Comparison of ENCODE assay signal across 10 cellular contexts in the genomic region with DNA sequence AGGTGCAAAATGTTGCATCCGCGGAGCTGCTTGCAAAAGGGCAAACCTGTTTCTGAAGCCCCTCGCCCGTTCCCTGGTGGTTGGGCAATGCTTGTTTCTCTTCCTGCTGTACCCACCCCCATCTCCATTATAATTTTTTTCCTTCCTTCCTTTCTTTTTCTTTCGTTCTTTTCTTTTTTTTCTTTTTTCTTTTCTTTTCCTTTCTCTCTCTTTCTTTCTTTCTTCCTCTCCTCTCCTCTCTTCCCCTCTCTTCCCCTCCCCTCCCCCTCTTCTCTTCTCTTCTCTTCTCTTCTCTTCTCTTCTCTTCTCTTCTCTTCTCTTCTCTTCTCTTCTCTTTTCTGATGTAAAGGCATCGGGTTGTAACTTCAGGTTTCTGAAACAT.
DNase-seq lines count a peak whose midpoint lies in the region; ATAC-seq and TF ChIP-seq lines count a peak whose summit lies in the region.
"Had no signal": no experiment of that assay in that cellular context is flagged by ENCODE, and none has a peak within 500 bp of the region (broad histone marks: within the 10 kb centered on the region; RNA-seq: fewer than 3 reads in every experiment).

No MANE protein-coding gene starts in this region.

- H3K56ac ChIP-seq in H9 (ENCODE audit: insufficient read length, low read depth, low read length) = no peak overlapping the region

- peaks cover 4% of the 10 kb centered on the region; the same call in 1 of the 2 replicates for H3K27me3 ChIP-seq in H9 (ENCODE audit: insufficient read depth, low read length)

- peaks cover 8 to 25% of the 10 kb centered on the region in 2 experiments for H3K4me1 Mint-ChIP-seq in H9
- peaks cover 38% of the 10 kb centered on the region for H3K4me1 Mint-ChIP-seq in T-helper 17 cell

- H3K23me2 ChIP-seq in H9 (ENCODE audit: insufficient read length, low read depth, low read length, poor library complexity, severe bottlenecking) = peaks cover 8% of the 10 kb centered on the region

- TF ChIP-seq CTCF in H9 (conservative IDR thresholded peaks at IDR 0.05) (no peak), fibroblast of the aortic adventitia (IDR thresholded peaks at IDR 0.05; ENCODE audit: insufficient read depth, low read length) (no peak)

- no peak overlapping the region for H3K9ac ChIP-seq in H9 (ENCODE audit: extremely low read depth, insufficient read length, low read length)

- no peak overlapping the region for H3K4ac ChIP-seq in H9 (ENCODE audit: low read depth, low read length)

- no peak overlapping the region for H3K23ac ChIP-seq in H9 (ENCODE audit: insufficient read length, low read depth, low read length)

- H4K5ac ChIP-seq in H9 (ENCODE audit: insufficient read length, low read depth, low read length) = no peak overlapping the region

- DNase-seq in H9 (no peak), T-helper 17 cell (no peak), fibroblast of the aortic adventitia (ENCODE audit: low read depth) (no peak), mucosa of gallbladder (ENCODE audit: low spot score) (no peak), KBM-7 (no peak)
- DNase-seq in NK-92 treated with Interleukin-12 subunit alpha and Interleukin-12 subunit beta, amount 100 ng/mL, for 24 hours (lab: John Stamatoyannopoulos, UW) = no peak
- DNase-seq: NCI-H526 treated with DMSO at 0.1 percent for 48 hours had no signal

- H3K27ac ChIP-seq in H9 (ENCODE audit: insufficient read length, low read depth, low read length) (no peak overlapping the region), skin epidermis (peak overlapping the region in 7 of 21 experiments; percentile 47 to 91 (median 60))
- H3K27ac ChIP-seq: VCaP had no signal

- H4K91ac ChIP-seq in H9 (ENCODE audit: insufficient read length, low read depth, low read length) = no peak overlapping the region

- H2AFZ ChIP-seq in H9 (ENCODE audit: low read length) = no peak overlapping the region

- H4K8ac ChIP-seq in H9 (replicated peaks; ENCODE audit: insufficient read length, low read depth, low read length) = no peak overlapping the region

- no peak overlapping the region for H3K18ac ChIP-seq in H9 (ENCODE audit: insufficient read length, low read depth, low read length)

- H2BK120ac ChIP-seq in H9 (ENCODE audit: low read depth, low read length, poor library complexity, severe bottlenecking) = no peak overlapping the region

- no peaks in the 10 kb centered on the region for H3K36me3 Mint-ChIP-seq in H9 (ENCODE audit: insufficient read depth in 1 of 3, low read depth in 3 of 3)
- peaks cover 2% of the 10 kb centered on the region for H3K36me3 Mint-ChIP-seq in T-helper 17 cell (ENCODE audit: low read depth)

- H3K27me3 Mint-ChIP-seq in H9 (ENCODE audit: low read depth) (peaks cover 49% of the 10 kb centered on the region), T-helper 17 cell (no peaks in the 10 kb centered on the region)

- H2BK12ac ChIP-seq in H9 (ENCODE audit: insufficient read length, low read depth, low read length) = no peak overlapping the region

- no peak overlapping the region for H2BK5ac ChIP-seq in H9 (ENCODE audit: insufficient read length, low read length)

- peak overlapping the region; percentile 92 for H3K4me2 ChIP-seq in H9 (ENCODE audit: insufficient read depth, insufficient read length, low read length)

- H3K4me3 Mint-ChIP-seq in H9 (peak overlapping the region; percentile 49 to 76), T-helper 17 cell (peak overlapping the region; percentile 92)
- H3K4me3 Mint-ChIP-seq: dendritic cell treated with granulocyte-macrophage colony-stimulating factor and Interleukin-4, amounts not matched to agents 40 ng/mL and 50 ng/mL, for 4 days had no signal

- H3K4me3 ChIP-seq in fibroblast of the aortic adventitia (ENCODE audit: low read depth, low read length) = peak overlapping the region; percentile 57
- peak overlapping the region in 6 of 7 experiments; percentile 1 to 36 (median 16) for H3K4me3 ChIP-seq in skin epidermis

- H3K79me2 ChIP-seq in H9 (ENCODE audit: insufficient read depth, low read length) = no peaks in the 10 kb centered on the region

- no peak overlapping the region for H2BK20ac ChIP-seq in H9 (ENCODE audit: low read depth, low read length, poor library complexity, severe bottlenecking)

- no peak for ATAC-seq in T-helper 17 cell

- H3K9me3 ChIP-seq in H9 (ENCODE audit: control insufficient read depth, low read depth, low read length) (no peaks in the 10 kb centered on the region), T-helper 17 cell (ENCODE audit: control insufficient read depth, low read length, poor library complexity, severe bottlenecking) (no peaks in the 10 kb centered on the region)

- H4K20me1 ChIP-seq in H9 (ENCODE audit: control insufficient read depth, insufficient read depth, insufficient read length) = no peaks in the 10 kb centered on the region

- H3K9me3 Mint-ChIP-seq in H9 = no peaks in the 10 kb centered on the region
- H3K9me3 Mint-ChIP-seq: dendritic cell treated with granulocyte-macrophage colony-stimulating factor and Interleukin-4, amounts not matched to agents 40 ng/mL and 50 ng/mL, for 4 days had no signal

- no peak overlapping the region for H3T11ph ChIP-seq in H9 (ENCODE audit: low read length)

- no peak overlapping the region for H2BK15ac ChIP-seq in H9 (ENCODE audit: low read depth, low read length)

- no peak overlapping the region for H3K14ac ChIP-seq in H9 (ENCODE audit: insufficient read depth, low read length)

- H3K27ac Mint-ChIP-seq in H9 (no peak overlapping the region), T-helper 17 cell (peak overlapping the region; percentile 99)
- H3K27ac Mint-ChIP-seq: dendritic cell treated with granulocyte-macrophage colony-stimulating factor and Interleukin-4, amounts not matched to agents 40 ng/mL and 50 ng/mL, for 4 days had no signal

- in situ Hi-C loops in KBM-7 (cut with MboI; ENCODE audit: low pct_unique_long_range_greater_than_20kb, low sequenced_read_pairs) = no loop called here

- H3K79me1 ChIP-seq in H9 (ENCODE audit: insufficient read depth, low read depth, low read length, poor library complexity, severe bottlenecking) = no peaks in the 10 kb centered on the region

- no peak overlapping the region for H2AK5ac ChIP-seq in H9 (ENCODE audit: insufficient read length, low read length)

- WGBS in H9 (ENCODE audit: extremely low coverage, insufficient read length, low lambda C conversion rate) = 90% methylated on average over 1 of the region's 6 CpGs

- no peaks in the 10 kb centered on the region for H3K4me1 ChIP-seq in H9 (ENCODE audit: insufficient read depth, low read length)
